Comparison of ENCODE assay signal across 12 cellular contexts in genomic region chr10:124589491-124590006, GRCh38.
A peak's percentile ranks its signal among the peaks of the same experiment; 100 is the strongest.
DNase-seq lines count a peak whose midpoint lies in the region; ATAC-seq and TF ChIP-seq lines count a peak whose summit lies in the region.
"Had no signal": no experiment of that assay in that cellular context is flagged by ENCODE, and none has a peak within 500 bp of the region (broad histone marks: within the 10 kb centered on the region; RNA-seq: fewer than 3 reads in every experiment).

No MANE protein-coding gene starts in this region.

- H2AFZ ChIP-seq in GM23248: no peak overlapping the region

- no peaks in the 10 kb centered on the region for H3K4me1 Mint-ChIP-seq in MCF 10A (ENCODE audit: insufficient read depth, unreplicated experiment)
- H3K4me1 Mint-ChIP-seq: activated naive CD8-positive, alpha-beta T cell treated with anti-CD3 and anti-CD28 coated beads, Interleukin-2, amount 10 ng/mL, durations not matched to agents 7 days and 5 days had no signal

- TF ChIP-seq CTCF in brain microvascular endothelial cell (IDR thresholded peaks at IDR 0.05; ENCODE audit: low read depth, low read length, missing control alignments) (no peak), GM10248 (IDR thresholded peaks at IDR 0.05; ENCODE audit: control extremely low read depth, extremely low read depth, low read depth, missing control alignments) (no peak), MCF 10A (IDR thresholded peaks at IDR 0.05; ENCODE audit: unreplicated experiment) (no peak)

- H3K4me1 ChIP-seq in GM23248 (ENCODE audit: insufficient read depth): no peaks in the 10 kb centered on the region

- POLR2A ChIA-PET in GM10248 (lab: Yijun Ruan, JAX) (no interaction called here), MCF 10A (lab: Yijun Ruan, JAX) (interaction anchor here (1.3 kb wide), 1 partner anchor 14 kb away, joined by 3 read pairs; no protein-coding TSS in a partner anchor)

- WGBS in GM23248 (ENCODE audit: low coverage in 1 of 2, low lambda C conversion rate in 2 of 2, missing lambda C conversion rate in 2 of 2), 2 experiments: 15 to 29% methylated on average over 18 to 22 of the region's 22 CpGs

- CTCF ChIA-PET in GM10248 (lab: Yijun Ruan, JAX) (interaction anchor here (0.9 to 1.6 kb wide), 2 partner anchors 11 to 152 kb away, joined by 3 to 4 read pairs; no protein-coding TSS in a partner anchor), MCF 10A (lab: Yijun Ruan, JAX) (no interaction called here)

- no peaks in the 10 kb centered on the region for H3K36me3 Mint-ChIP-seq in MCF 10A (ENCODE audit: insufficient read depth, unreplicated experiment)
- H3K36me3 Mint-ChIP-seq: activated naive CD8-positive, alpha-beta T cell treated with anti-CD3 and anti-CD28 coated beads, Interleukin-2, amount 10 ng/mL, durations not matched to agents 7 days and 5 days had no signal

- intact Hi-C loops in sciatic nerve (cut with DNase I) (no loop called here), MCF 10A (cut with micrococcal nuclease) (no loop called here)

- no TSS peak for BruUV-seq in MCF 10A (replicated peaks; lab: Mats Ljungman, UMichigan)

- peaks cover 8% of the 10 kb centered on the region for H3K9me3 Mint-ChIP-seq in MCF 10A (ENCODE audit: unreplicated experiment)

- peak; percentile 42 for DNase-seq in GM23248
- no peak for DNase-seq in brain microvascular endothelial cell
- DNase-seq in kidney tubule cell (ENCODE audit: low spot score): peak; percentile 10
- DNase-seq in sciatic nerve (ENCODE audit: low spot score): no peak
- no peak for DNase-seq in activated CD4-positive, CD25-positive, alpha-beta regulatory T cell (lab: John Stamatoyannopoulos, UW)
- no peak for DNase-seq in OCI-M1 (lab: John Stamatoyannopoulos, UW)
- DNase-seq in GM10248 (ENCODE audit: extremely low spot score): no peak
- no peak for DNase-seq in MCF 10A (ENCODE audit: unreplicated experiment)
- DNase-seq: activated CD4-positive, alpha-beta T cell treated with anti-CD3 and anti-CD28 coated beads, Interleukin-2, amount 50 U/mL, for 1 hour; activated naive CD8-positive, alpha-beta T cell treated with anti-CD3 and anti-CD28 coated beads, Interleukin-2, amount 10 ng/mL, durations not matched to agents 7 days and 5 days; COR-L47; stimulated activated CD4-positive, alpha-beta T cell treated with anti-CD3 and anti-CD28 coated beads, Interleukin-2, amount 100 ng/mL, for 24 hours had no signal

- H3K4me3 Mint-ChIP-seq in MCF 10A (ENCODE audit: unreplicated experiment): no peak overlapping the region
- H3K4me3 Mint-ChIP-seq: activated naive CD8-positive, alpha-beta T cell treated with anti-CD3 and anti-CD28 coated beads, Interleukin-2, amount 10 ng/mL, durations not matched to agents 7 days and 5 days had no signal

- H3K27me3 Mint-ChIP-seq in MCF 10A (ENCODE audit: insufficient read depth, unreplicated experiment): no peaks in the 10 kb centered on the region
- H3K27me3 Mint-ChIP-seq: activated naive CD8-positive, alpha-beta T cell treated with anti-CD3 and anti-CD28 coated beads, Interleukin-2, amount 10 ng/mL, durations not matched to agents 7 days and 5 days had no signal

- H3K27me3 ChIP-seq in GM23248 (replicated peaks; ENCODE audit: insufficient read depth): no peaks in the 10 kb centered on the region
- peaks cover 6% of the 10 kb centered on the region for H3K27me3 ChIP-seq in brain microvascular endothelial cell (replicated peaks)

- H3K27ac ChIP-seq in GM23248 (no peak overlapping the region), brain microvascular endothelial cell (no peak overlapping the region)

- H3K36me3 ChIP-seq in GM23248 (ENCODE audit: low read depth) (no peaks in the 10 kb centered on the region), brain microvascular endothelial cell (replicated peaks) (no peaks in the 10 kb centered on the region)

- H3K79me2 ChIP-seq in GM23248 (ENCODE audit: insufficient read depth): no peaks in the 10 kb centered on the region

- in situ Hi-C loops in GM23248 (cut with MboI): no loop called here
- in situ Hi-C loops in brain microvascular endothelial cell (cut with HindIII; ENCODE audit: low pct_ligation_motif_present, low sequenced_read_pairs): no loop called here

- H3K9ac ChIP-seq in GM23248: no peak overlapping the region

- no peaks in the 10 kb centered on the region for H3F3A ChIP-seq in GM23248 (ENCODE audit: insufficient read depth)

- H3K4me3 ChIP-seq in GM23248: no peak overlapping the region
- H3K4me3 ChIP-seq in brain microvascular endothelial cell (ENCODE audit: low read depth, low read length): peak overlapping the region; percentile 3

- ATAC-seq in sciatic nerve: peak; percentile 56

- H3K9me3 ChIP-seq in GM23248 (ENCODE audit: low read depth): no peaks in the 10 kb centered on the region

- H4K20me1 ChIP-seq in GM23248 (ENCODE audit: insufficient read depth): no peaks in the 10 kb centered on the region

- no peak overlapping the region for H3K27ac Mint-ChIP-seq in MCF 10A (ENCODE audit: low read depth, unreplicated experiment)
- H3K27ac Mint-ChIP-seq: activated naive CD8-positive, alpha-beta T cell treated with anti-CD3 and anti-CD28 coated beads, Interleukin-2, amount 10 ng/mL, durations not matched to agents 7 days and 5 days had no signal

- H3K9me2 ChIP-seq in GM23248 (ENCODE audit: insufficient read depth): no peaks in the 10 kb centered on the region

- H3K4me2 ChIP-seq in GM23248 (ENCODE audit: unreplicated experiment): no peak overlapping the region

Comparison
In these comparisons a context has a peak if more than half of its experiments do, and no peak if none do; other contexts are left out.
1. DNase-seq: peak in GM23248 (single experiment) and kidney tubule cell (single experiment); none in brain microvascular endothelial cell (single experiment), sciatic nerve (single experiment), activated CD4-positive, CD25-positive, alpha-beta regulatory T cell (0 of 4), OCI-M1 (single experiment), GM10248 (single experiment) and MCF 10A (single experiment).